Comparison of ENCODE assay signal across 11 cellular contexts in the genomic region with DNA sequence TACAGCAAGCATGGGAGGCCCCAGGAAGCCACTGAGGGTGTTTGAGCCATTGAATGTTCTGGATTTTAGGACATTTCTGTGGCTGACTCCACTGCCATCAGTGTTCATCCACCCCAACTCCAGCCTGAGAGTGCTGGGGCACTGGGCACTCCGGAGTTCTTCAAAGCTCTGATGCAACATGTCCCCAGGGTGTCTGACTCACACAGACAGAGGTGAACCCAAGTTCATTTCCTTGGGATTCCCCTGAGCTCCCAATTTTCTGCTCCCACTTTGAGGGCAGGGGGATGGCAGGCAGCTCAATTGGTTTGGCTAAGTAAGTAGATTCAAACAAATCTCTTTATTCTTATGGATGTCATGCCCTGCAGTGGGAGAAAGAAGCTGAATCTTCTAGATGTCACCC. TPM values are rescaled to one million over a fixed set of nuclear protein-coding genes. Genes with fewer than 3 reads are reported as not detected.
DNase-seq lines count a peak whose midpoint lies in the region; ATAC-seq and TF ChIP-seq lines count a peak whose summit lies in the region.
"Had no signal": no experiment of that assay in that cellular context is flagged by ENCODE, and none has a peak within 500 bp of the region (broad histone marks: within the 10 kb centered on the region; RNA-seq: fewer than 3 reads in every experiment).

No MANE protein-coding gene starts in this region.

- peaks cover 4% of the 10 kb centered on the region for H3K27me3 Mint-ChIP-seq in nephron (ENCODE audit: low read depth)

- H3K36me3 Mint-ChIP-seq in nephron (ENCODE audit: low read depth), result no peaks in the 10 kb centered on the region
- H3K36me3 Mint-ChIP-seq: activated naive CD8-positive, alpha-beta T cell treated with anti-CD3 and anti-CD28 coated beads, Interleukin-2, amount 10 ng/mL, durations not matched to agents 7 days and 5 days; CD8-positive, alpha-beta T cell had no signal

- H3K9me3 ChIP-seq in MG63, result no peaks in the 10 kb centered on the region
- H3K9me3 ChIP-seq: testis had no signal

- H3K4me3 Mint-ChIP-seq in nephron, result peak overlapping the region; percentile 84 to 90 (median 87)
- H3K4me3 Mint-ChIP-seq: activated naive CD8-positive, alpha-beta T cell treated with anti-CD3 and anti-CD28 coated beads, Interleukin-2, amount 10 ng/mL, durations not matched to agents 7 days and 5 days; CD8-positive, alpha-beta T cell had no signal

- peak; percentile 80 for DNase-seq in AG10803 (ENCODE audit: low read depth)
- DNase-seq in MG63, result peak; percentile 89
- DNase-seq in choroid plexus epithelial cell (ENCODE audit: low read depth), result peak; percentile 90
- no peak for DNase-seq in stimulated activated naive CD4-positive, alpha-beta T cell treated with Interleukin-2 at 50 U/mL for 16 hours (lab: John Stamatoyannopoulos, UW)
- DNase-seq in stimulated activated CD4-positive, alpha-beta T cell treated with anti-CD3 and anti-CD28 coated beads, Interleukin-12 subunit alpha, Interleukin-12 subunit beta, amount 100 ng/mL, for 4 hours, result no peak
- DNase-seq: activated naive CD8-positive, alpha-beta T cell treated with anti-CD3 and anti-CD28 coated beads, Interleukin-2, amount 10 ng/mL, durations not matched to agents 7 days and 5 days; CD8-positive, alpha-beta T cell had no signal

- H3K27me3 ChIP-seq in MG63, result no peaks in the 10 kb centered on the region
- H3K27me3 ChIP-seq: testis had no signal

- no peaks in the 10 kb centered on the region for H3K9me3 Mint-ChIP-seq in nephron
- H3K9me3 Mint-ChIP-seq: activated naive CD8-positive, alpha-beta T cell treated with anti-CD3 and anti-CD28 coated beads, Interleukin-2, amount 10 ng/mL, durations not matched to agents 7 days and 5 days; CD8-positive, alpha-beta T cell had no signal

- no peaks in the 10 kb centered on the region for H3K36me3 ChIP-seq in MG63

- H3K4me3 ChIP-seq in AG10803 (ENCODE audit: low read length) (no peak overlapping the region), MG63 (no peak overlapping the region), choroid plexus epithelial cell (ENCODE audit: low read depth, low read length) (peak overlapping the region; percentile 53)
- H3K4me3 ChIP-seq: testis had no signal

- ATAC-seq in GM21528 (IDR thresholded peaks at IDR 0.05; ENCODE audit: low FRiP score, unreplicated experiment) (no peak), HG02852 (IDR thresholded peaks at IDR 0.05; ENCODE audit: unreplicated experiment) (no peak)
- ATAC-seq: CD8-positive, alpha-beta T cell had no signal

- TF ChIP-seq CTCF in AG10803 (conservative IDR thresholded peaks at IDR 0.05; ENCODE audit: low read length), result no peak
- TF ChIP-seq CTCF in choroid plexus epithelial cell (conservative IDR thresholded peaks at IDR 0.05; ENCODE audit: low read depth, low read length), result no peak
- no peak for TF ChIP-seq CTCF in nephron (IDR thresholded peaks at IDR 0.05; ENCODE audit: unreplicated experiment in 3 of 3)

- H3K4me1 Mint-ChIP-seq in nephron, result peaks cover 79% of the 10 kb centered on the region

- H3K27ac Mint-ChIP-seq in nephron, result peak overlapping the region; percentile 97 to 99 (median 98)
- H3K27ac Mint-ChIP-seq: activated naive CD8-positive, alpha-beta T cell treated with anti-CD3 and anti-CD28 coated beads, Interleukin-2, amount 10 ng/mL, durations not matched to agents 7 days and 5 days; CD8-positive, alpha-beta T cell had no signal

RNA-seq across cellular contexts. Expression of a gene that starts 2.2 kb away (rescaled TPM):
- 1.4 and 1.9 TPM in 2 replicates for total RNA-seq in MG63 (2014; rRNA removed; shearing (Covaris generic); ENCODE audit: low replicate concordance)
- total RNA-seq: activated naive CD8-positive, alpha-beta T cell treated with anti-CD3 and anti-CD28 coated beads, Interleukin-2, amount 10 ng/mL, durations not matched to agents 7 days and 5 days; CD8-positive, alpha-beta T cell had no signal

RNA-seq across cellular contexts. Expression of a gene that starts 26.9 kb away (rescaled TPM):
- total RNA-seq in MG63 (2014; rRNA removed; shearing (Covaris generic); ENCODE audit: low replicate concordance), result not detected in 2 replicates
- total RNA-seq: activated naive CD8-positive, alpha-beta T cell treated with anti-CD3 and anti-CD28 coated beads, Interleukin-2, amount 10 ng/mL, durations not matched to agents 7 days and 5 days; CD8-positive, alpha-beta T cell had no signal

RNA-seq across cellular contexts. Expression of a gene that starts 35.7 kb away (rescaled TPM):
- not detected in 2 replicates for total RNA-seq in MG63 (2014; rRNA removed; shearing (Covaris generic); ENCODE audit: low replicate concordance)
- total RNA-seq: CD8-positive, alpha-beta T cell had no signal

Comparison
In these comparisons a context has a peak if more than half of its experiments do, and no peak if none do; other contexts are left out.
1. DNase-seq: peak in AG10803 (single experiment), MG63 (single experiment) and choroid plexus epithelial cell (single experiment); none in stimulated activated naive CD4-positive, alpha-beta T cell treated with Interleukin-2 at 50 U/mL for 16 hours (single experiment) and stimulated activated CD4-positive, alpha-beta T cell treated with anti-CD3 and anti-CD28 coated beads, Interleukin-12 subunit alpha, Interleukin-12 subunit beta, amount 100 ng/mL, for 4 hours (single experiment).